1 cellular context compared by ENCODE assay signal in genomic region chr5:96662725-96663513, GRCh38.
A peak's percentile ranks its signal among the peaks of the same experiment; 100 is the strongest.
TF ChIP-seq lines count a peak whose summit lies in the region.

No MANE protein-coding gene starts in this region.

TF ChIP-seq in SK-N-SH, 30 proteins besides CTCF, POLR2A, EP300 and RAD21 (continued from another document):
- 0 out of 2 replicates have a peak, but pooled peaks have one; percentile 16 for TF ChIP-seq REST (IDR thresholded peaks at IDR 0.05; ENCODE audit: low read depth, low read length)
- TF ChIP-seq FOXJ3 (CRISPR knock-in tag; IDR thresholded peaks at IDR 0.05): no peak
- TF ChIP-seq GABPA (IDR thresholded peaks at IDR 0.05; ENCODE audit: low read depth): no peak
- TF ChIP-seq NFIC (IDR thresholded peaks at IDR 0.05; ENCODE audit: borderline replicate concordance): peak; percentile 65
TF ChIP-seq in SK-N-SH: peak in this region for 7.
